ENCODE assay signal across 9 cellular contexts in genomic region chr2:173184031-173185004, GRCh38.
DNase-seq lines count a peak whose midpoint lies in the region; ATAC-seq and TF ChIP-seq lines count a peak whose summit lies in the region.
"Had no signal": no experiment of that assay in that cellular context is flagged by ENCODE, and none has a peak within 500 bp of the region (broad histone marks: within the 10 kb centered on the region; RNA-seq: fewer than 3 reads in every experiment).

No MANE protein-coding gene starts in this region.

- H3K4me3 ChIP-seq in ovary = no peak overlapping the region
- H3K4me3 ChIP-seq in Caco-2 (ENCODE audit: low read depth, low read length) = no peak overlapping the region

- no peak overlapping the region for H3K27ac Mint-ChIP-seq in Caco-2 (ENCODE audit: unreplicated experiment)

- WGBS in ovary, 3 donors = 69 to 77% (median 76%) methylated on average over 11 of the region's 11 CpGs

- no peak for TF ChIP-seq EP300 in ovary (IDR thresholded peaks at IDR 0.05)

- DNase-seq in DMS79 (lab: John Stamatoyannopoulos, UW) (peak; percentile 68), RWPE1 (ENCODE audit: low spot score) (peak; percentile 88), fibroblast of peridontal ligament (ENCODE audit: extremely low read depth) (peak; percentile 100), ovary (peak in 3 of 5 donors; percentile 35 to 67 (median 37)), Caco-2 (no peak), D341Med (ENCODE audit: low spot score) (no peak)
- DNase-seq: NCI-H510A had no signal

- TF ChIP-seq CTCF in RWPE1 (conservative IDR thresholded peaks at IDR 0.05; ENCODE audit: low read depth) = no peak
- TF ChIP-seq CTCF in ovary (IDR thresholded peaks at IDR 0.05) = no peak
- TF ChIP-seq CTCF in Caco-2 (IDR thresholded peaks at IDR 0.05; ENCODE audit: insufficient read depth in 1 of 2, low read depth in 1 of 2, low read length in 1 of 2, severe bottlenecking in 1 of 2, unreplicated experiment in 1 of 2) = no peak

- CTCF ChIA-PET in RWPE1 (lab: Yijun Ruan, JAX) (interaction anchor here (0.7 kb wide), 1 partner anchor 352 kb away, joined by 8 read pairs; no protein-coding TSS in a partner anchor), Caco-2 (lab: Charles Lee) (no interaction called here)

- no peak overlapping the region for H3K4me3 Mint-ChIP-seq in Caco-2 (ENCODE audit: unreplicated experiment)

- intact Hi-C loops in ovary (cut with DNase I) = no loop called here
- intact Hi-C loops in Caco-2 (cut with micrococcal nuclease; ENCODE audit: unreplicated experiment) = no loop called here

- ATAC-seq in HG02840 (IDR thresholded peaks at IDR 0.05; ENCODE audit: low FRiP score, unreplicated experiment) = no peak
- ATAC-seq in GM21528 (IDR thresholded peaks at IDR 0.05; ENCODE audit: low FRiP score, unreplicated experiment) = no peak

- no TSS peak for BruUV-seq in Caco-2 (replicated peaks; lab: Mats Ljungman, UMichigan)

- H3K27me3 ChIP-seq in ovary (no peaks in the 10 kb centered on the region), Caco-2 (replicated peaks; ENCODE audit: control insufficient read depth, insufficient read depth, low read length) (no peaks in the 10 kb centered on the region)

- no peaks in the 10 kb centered on the region for H3K36me3 ChIP-seq in ovary
- H3K36me3 ChIP-seq in Caco-2 (ENCODE audit: control insufficient read depth, insufficient read depth, low read length) = no peaks in the 10 kb centered on the region

- H3K9me3 ChIP-seq in ovary (no peaks in the 10 kb centered on the region), Caco-2 (no peaks in the 10 kb centered on the region)

- TF ChIP-seq POLR2A in ovary (IDR thresholded peaks at IDR 0.05) = no peak

- H3K9me3 Mint-ChIP-seq in Caco-2 (ENCODE audit: unreplicated experiment) = no peaks in the 10 kb centered on the region

- peak overlapping the region; percentile 85 for H3K27ac ChIP-seq in RWPE1
- H3K27ac ChIP-seq in ovary = no peak overlapping the region

- H3K4me1 Mint-ChIP-seq in Caco-2 (ENCODE audit: low read depth, unreplicated experiment) = peaks cover 10% of the 10 kb centered on the region

- H3K36me3 Mint-ChIP-seq in Caco-2 (ENCODE audit: insufficient read depth, unreplicated experiment) = no peaks in the 10 kb centered on the region

- H3K27me3 Mint-ChIP-seq in Caco-2 (ENCODE audit: insufficient read depth, unreplicated experiment) = no peaks in the 10 kb centered on the region

- H3K4me1 ChIP-seq in ovary (ENCODE audit: insufficient read depth) = peaks cover 2% of the 10 kb centered on the region
- H3K4me1 ChIP-seq in Caco-2 = peaks cover 15% of the 10 kb centered on the region

- POLR2A ChIA-PET in RWPE1 (lab: Yijun Ruan, JAX; ENCODE audit: low non-redundant PET) = no interaction called here
- POLR2A ChIA-PET in Caco-2 (lab: Charles Lee) = no interaction called here

Comparison
In these comparisons a context has a peak if more than half of its experiments do, and no peak if none do; other contexts are left out.
1. DNase-seq: peak in DMS79 (single experiment), RWPE1 (single experiment), fibroblast of peridontal ligament (single experiment) and ovary (3 of 5); none in Caco-2 (0 of 2) and D341Med (single experiment).